In genomic region chr17:82342361-82343079, GRCh38 we compare ENCODE assay signal across 1 cellular context.
A peak's percentile ranks its signal among the peaks of the same experiment; 100 is the strongest.
TF ChIP-seq lines count a peak whose summit lies in the region.

No MANE protein-coding gene starts in this region.

TF ChIP-seq in K562, 482 proteins besides CTCF, POLR2A, EP300 and RAD21:
- TF ChIP-seq TFAP4 (CRISPR knock-in tag; IDR thresholded peaks at IDR 0.05; ENCODE audit: borderline replicate concordance) (0 out of 2 replicates have a peak, but pooled peaks have one; percentile 38), GATAD2B (IDR thresholded peaks at IDR 0.05; ENCODE audit: borderline replicate concordance) (no peak), ZNF263 (CRISPR knock-in tag; IDR thresholded peaks at IDR 0.05; ENCODE audit: borderline replicate concordance) (peak; percentile 40; the same call in 1 of the 2 replicates), ZBTB33 (CRISPR knock-in tag; IDR thresholded peaks at IDR 0.05) (0 out of 2 replicates have a peak, but pooled peaks have one; percentile 46)
